Comparison of ENCODE assay signal across 19 cellular contexts in the genomic region with DNA sequence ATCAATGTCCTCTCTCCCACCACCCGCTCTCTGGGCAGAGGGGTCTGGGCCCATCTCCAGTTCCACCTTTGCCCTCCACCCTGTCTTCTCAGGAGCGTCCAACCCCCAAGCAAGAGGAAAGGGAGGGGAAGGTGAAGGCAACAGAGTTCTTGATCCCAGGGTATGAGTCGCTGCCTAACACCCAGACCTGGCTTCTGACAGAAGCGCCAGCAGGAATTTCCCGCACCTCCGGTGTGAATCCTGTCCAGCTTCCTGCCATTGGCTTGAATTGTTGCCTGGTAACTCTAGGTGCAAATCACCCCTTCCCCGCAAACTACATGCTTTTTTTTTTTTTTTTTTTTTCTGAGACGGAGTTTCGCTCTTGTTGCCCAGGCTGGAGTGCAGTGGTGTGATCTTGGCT.
DNase-seq lines count a peak whose midpoint lies in the region; ATAC-seq and TF ChIP-seq lines count a peak whose summit lies in the region.
"Had no signal": no experiment of that assay in that cellular context is flagged by ENCODE, and none has a peak within 500 bp of the region (broad histone marks: within the 10 kb centered on the region; RNA-seq: fewer than 3 reads in every experiment).

No MANE protein-coding gene starts in this region.

- no peak overlapping the region for H2AK5ac ChIP-seq in mesenchymal stem cell (ENCODE audit: low read length, severe bottlenecking)

- no peak overlapping the region for H2BK5ac ChIP-seq in mesenchymal stem cell (ENCODE audit: low read depth, low read length, poor library complexity, severe bottlenecking)

- DNase-seq in activated naive CD4-positive, alpha-beta T cell treated with anti-CD3 and anti-CD28 coated beads, Interleukin-2, amount 50 U/mL, for 72 hours (ENCODE audit: low spot score in 2 of 2) = no peak
- DNase-seq in esophagus muscularis mucosa (ENCODE audit: extremely low spot score) = no peak
- no peak for DNase-seq in mesenchymal stem cell
- DNase-seq in vagina (ENCODE audit: extremely low spot score in 2 of 2) = no peak
- no peak for DNase-seq in effector memory CD8-positive, alpha-beta T cell
- DNase-seq in testis = no peak
- no peak for DNase-seq in sciatic nerve (ENCODE audit: low spot score)
- DNase-seq: activated CD4-positive, alpha-beta T cell treated with anti-CD3 and anti-CD28 coated beads for 48 hours; activated naive CD4-positive, alpha-beta T cell treated with anti-CD3 and anti-CD28 coated beads for 36 hours; CD4-positive, CD25-positive, alpha-beta regulatory T cell; cortex of kidney; GM23248; NCI-H2029 treated with DMSO at 0.1 percent for 48 hours; NCI-H524 treated with DMSO at 0.1 percent for 48 hours; small intestine; trophoblast cell had no signal

- H3K27ac ChIP-seq in esophagus muscularis mucosa (replicated peaks in 1 of 4) (peak overlapping the region; percentile 35 to 75 (median 68)), mesenchymal stem cell (ENCODE audit: low read length, poor library complexity, severe bottlenecking) (no peak overlapping the region), vagina (peak overlapping the region; percentile 29), testis (peak overlapping the region in 1 of 2 donors; percentile 65)
- H3K27ac ChIP-seq: GM23248, hepatocyte had no signal

- H3K9ac ChIP-seq in mesenchymal stem cell (ENCODE audit: low read length) = no peak overlapping the region
- H3K9ac ChIP-seq: GM23248 had no signal

- TF ChIP-seq POLR2A in esophagus muscularis mucosa (IDR thresholded peaks at IDR 0.05; ENCODE audit: low read depth) (no peak), vagina (IDR thresholded peaks at IDR 0.05) (no peak), testis (IDR thresholded peaks at IDR 0.05) (no peak)

- no peak overlapping the region for H2AFZ ChIP-seq in mesenchymal stem cell (ENCODE audit: low read depth, low read length)
- H2AFZ ChIP-seq: GM23248, hepatocyte had no signal

- no peak overlapping the region for H3K4me2 ChIP-seq in mesenchymal stem cell (ENCODE audit: low read length, poor library complexity, severe bottlenecking)
- H3K4me2 ChIP-seq: hepatocyte had no signal

- no peak overlapping the region for H3K27ac Mint-ChIP-seq in activated naive CD4-positive, alpha-beta T cell treated with anti-CD3 and anti-CD28 coated beads, Interleukin-2, amount 50 U/mL, for 24 hours
- H3K27ac Mint-ChIP-seq in activated naive CD4-positive, alpha-beta T cell treated with anti-CD3 and anti-CD28 coated beads, Interleukin-2, amount 50 U/mL, for 72 hours = no peak overlapping the region
- no peak overlapping the region for H3K27ac Mint-ChIP-seq in effector memory CD8-positive, alpha-beta T cell
- H3K27ac Mint-ChIP-seq: activated naive CD4-positive, alpha-beta T cell treated with anti-CD3 and anti-CD28 coated beads for 36 hours; CD4-positive, CD25-positive, alpha-beta regulatory T cell had no signal

- no peak overlapping the region for H3K18ac ChIP-seq in mesenchymal stem cell (ENCODE audit: low read depth in 1 of 2, low read length in 2 of 2)

- H3K4me1 ChIP-seq in esophagus muscularis mucosa = peaks cover 10 to 24% (median 16%) of the 10 kb centered on the region in 4 donors
- H3K4me1 ChIP-seq in mesenchymal stem cell (ENCODE audit: control insufficient read depth, insufficient read depth, low read depth, low read length) = peaks cover 9% of the 10 kb centered on the region
- peaks cover 19% of the 10 kb centered on the region for H3K4me1 ChIP-seq in vagina
- peaks cover 12% of the 10 kb centered on the region for H3K4me1 ChIP-seq in testis

- H2BK12ac ChIP-seq in mesenchymal stem cell (ENCODE audit: low read length in 2 of 2) = no peak overlapping the region

- H3K9me3 Mint-ChIP-seq in activated naive CD4-positive, alpha-beta T cell treated with anti-CD3 and anti-CD28 coated beads, Interleukin-2, amount 50 U/mL, for 24 hours = no peaks in the 10 kb centered on the region
- H3K9me3 Mint-ChIP-seq in activated naive CD4-positive, alpha-beta T cell treated with anti-CD3 and anti-CD28 coated beads, Interleukin-2, amount 50 U/mL, for 72 hours = no peaks in the 10 kb centered on the region
- no peaks in the 10 kb centered on the region for H3K9me3 Mint-ChIP-seq in effector memory CD8-positive, alpha-beta T cell
- H3K9me3 Mint-ChIP-seq: activated naive CD4-positive, alpha-beta T cell treated with anti-CD3 and anti-CD28 coated beads for 36 hours; CD4-positive, CD25-positive, alpha-beta regulatory T cell had no signal

- H3K4me3 ChIP-seq in esophagus muscularis mucosa (no peak overlapping the region), mesenchymal stem cell (ENCODE audit: insufficient read depth in 1 of 2, low read depth in 1 of 2, low read length in 2 of 2) (no peak overlapping the region), vagina (no peak overlapping the region), testis (no peak overlapping the region)
- H3K4me3 ChIP-seq: GM23248, hepatocyte, K562 had no signal

- intact Hi-C loops in esophagus muscularis mucosa (cut with DNase I) (no loop called here), vagina (cut with DNase I) (no loop called here), testis (cut with DNase I; ENCODE audit: low total_unique reads) (no loop called here), sciatic nerve (cut with DNase I) (no loop called here)

- H3K14ac ChIP-seq in mesenchymal stem cell (ENCODE audit: low read length in 2 of 2) = no peak overlapping the region

- 92% methylated on average over 9 of the region's 9 CpGs for WGBS in esophagus muscularis mucosa
- 71% methylated on average over 6 of the region's 9 CpGs for WGBS in mesenchymal stem cell
- WGBS in testis, 2 donors = 87 to 91% methylated on average over 9 of the region's 9 CpGs

- peaks cover 3% of the 10 kb centered on the region for H3K27me3 Mint-ChIP-seq in activated naive CD4-positive, alpha-beta T cell treated with anti-CD3 and anti-CD28 coated beads, Interleukin-2, amount 50 U/mL, for 24 hours
- H3K27me3 Mint-ChIP-seq in effector memory CD8-positive, alpha-beta T cell = peaks cover 43 to 65% of the 10 kb centered on the region in 2 donors

- H2BK120ac ChIP-seq in mesenchymal stem cell (ENCODE audit: low read depth, low read length) = no peak overlapping the region

- H3K36me3 Mint-ChIP-seq in activated naive CD4-positive, alpha-beta T cell treated with anti-CD3 and anti-CD28 coated beads, Interleukin-2, amount 50 U/mL, for 24 hours = no peaks in the 10 kb centered on the region
- no peaks in the 10 kb centered on the region for H3K36me3 Mint-ChIP-seq in activated naive CD4-positive, alpha-beta T cell treated with anti-CD3 and anti-CD28 coated beads, Interleukin-2, amount 50 U/mL, for 72 hours
- H3K36me3 Mint-ChIP-seq in effector memory CD8-positive, alpha-beta T cell (ENCODE audit: insufficient read depth) = no peaks in the 10 kb centered on the region
- H3K36me3 Mint-ChIP-seq: CD4-positive, CD25-positive, alpha-beta regulatory T cell had no signal

- no peaks in the 10 kb centered on the region for H3K79me1 ChIP-seq in mesenchymal stem cell (replicated peaks; ENCODE audit: low read length, poor library complexity, severe bottlenecking)

- H2BK15ac ChIP-seq in mesenchymal stem cell (ENCODE audit: low read depth, poor library complexity, severe bottlenecking) = peak overlapping the region; percentile 13

- no peak overlapping the region for H3K4ac ChIP-seq in mesenchymal stem cell (ENCODE audit: low read depth in 1 of 2, low read length in 2 of 2)

- no peak overlapping the region for H4K8ac ChIP-seq in mesenchymal stem cell (ENCODE audit: low read length)

- H3K36me3 ChIP-seq in esophagus muscularis mucosa = no peaks in the 10 kb centered on the region
- no peaks in the 10 kb centered on the region for H3K36me3 ChIP-seq in mesenchymal stem cell (ENCODE audit: control insufficient read depth in 1 of 2, insufficient read depth in 2 of 2, low read depth in 1 of 2, low read length in 2 of 2)
- H3K36me3 ChIP-seq in vagina = no peaks in the 10 kb centered on the region
- H3K36me3 ChIP-seq in testis (ENCODE audit: low read depth, missing control alignments) = no peaks in the 10 kb centered on the region

- peak overlapping the region; percentile 33 for H3K4me3 Mint-ChIP-seq in activated naive CD4-positive, alpha-beta T cell treated with anti-CD3 and anti-CD28 coated beads, Interleukin-2, amount 50 U/mL, for 24 hours
- no peak overlapping the region for H3K4me3 Mint-ChIP-seq in effector memory CD8-positive, alpha-beta T cell
- H3K4me3 Mint-ChIP-seq: activated naive CD4-positive, alpha-beta T cell treated with anti-CD3 and anti-CD28 coated beads for 36 hours had no signal

- H3K27me3 ChIP-seq in esophagus muscularis mucosa (no peaks in the 10 kb centered on the region), mesenchymal stem cell (ENCODE audit: control insufficient read depth in 1 of 2, insufficient read depth in 1 of 2, low read length in 2 of 2) (peaks cover 27 to 45% of the 10 kb centered on the region in 2 experiments), vagina (no peaks in the 10 kb centered on the region), testis (no peaks in the 10 kb centered on the region)

- no peak overlapping the region for H3K23ac ChIP-seq in mesenchymal stem cell (ENCODE audit: low read length in 2 of 2)

- TF ChIP-seq CTCF in esophagus muscularis mucosa (IDR thresholded peaks at IDR 0.05) = no peak
- TF ChIP-seq CTCF in vagina (IDR thresholded peaks at IDR 0.05) = no peak
- no peak for TF ChIP-seq CTCF in testis (IDR thresholded peaks at IDR 0.05)

- no peak overlapping the region for H4K91ac ChIP-seq in mesenchymal stem cell (ENCODE audit: low read length)

- ATAC-seq in activated naive CD4-positive, alpha-beta T cell treated with anti-CD3 and anti-CD28 coated beads, Interleukin-2, amount 50 U/mL, for 72 hours = no peak
- no peak for ATAC-seq in effector memory CD8-positive, alpha-beta T cell (replicated peaks)
- ATAC-seq in sciatic nerve = no peak

- H3K4me1 Mint-ChIP-seq in activated naive CD4-positive, alpha-beta T cell treated with anti-CD3 and anti-CD28 coated beads, Interleukin-2, amount 50 U/mL, for 24 hours = peaks cover 40% of the 10 kb centered on the region
- H3K4me1 Mint-ChIP-seq in effector memory CD8-positive, alpha-beta T cell (ENCODE audit: low read depth in 2 of 2) = peaks cover 20 to 22% of the 10 kb centered on the region in 2 donors

- H3K9me3 ChIP-seq in esophagus muscularis mucosa (no peaks in the 10 kb centered on the region), mesenchymal stem cell (ENCODE audit: control insufficient read depth, low read length) (no peaks in the 10 kb centered on the region), vagina (no peaks in the 10 kb centered on the region), testis (no peaks in the 10 kb centered on the region)

- no peak for TF ChIP-seq EP300 in esophagus muscularis mucosa (IDR thresholded peaks at IDR 0.05)
